Comparison of ENCODE assay signal across 1 cellular context in the genomic region with DNA sequence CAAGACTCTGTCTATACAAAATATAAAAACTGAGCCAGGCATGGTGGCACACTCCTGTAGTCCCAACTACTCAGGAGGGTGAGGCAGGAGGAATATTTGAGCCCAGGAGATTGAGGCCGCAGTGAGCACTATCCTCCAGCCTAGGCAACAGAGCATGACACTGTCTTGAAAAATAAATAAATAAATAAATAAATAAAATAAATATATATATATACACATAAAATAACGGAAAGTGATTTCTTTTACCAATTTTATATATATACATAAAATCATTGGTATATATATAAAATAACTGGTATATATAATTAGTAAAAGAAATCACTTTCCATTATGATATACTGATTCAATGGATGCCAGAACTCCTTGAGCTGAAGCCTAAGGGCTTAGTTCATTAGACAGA.
A peak's percentile ranks its signal among the peaks of the same experiment; 100 is the strongest.
TF ChIP-seq lines count a peak whose summit lies in the region.

No MANE protein-coding gene starts in this region.

TF ChIP-seq in HEK293, 187 proteins besides CTCF, POLR2A, EP300 and RAD21 (continued from another document):
- TF ChIP-seq, protein P1, sequence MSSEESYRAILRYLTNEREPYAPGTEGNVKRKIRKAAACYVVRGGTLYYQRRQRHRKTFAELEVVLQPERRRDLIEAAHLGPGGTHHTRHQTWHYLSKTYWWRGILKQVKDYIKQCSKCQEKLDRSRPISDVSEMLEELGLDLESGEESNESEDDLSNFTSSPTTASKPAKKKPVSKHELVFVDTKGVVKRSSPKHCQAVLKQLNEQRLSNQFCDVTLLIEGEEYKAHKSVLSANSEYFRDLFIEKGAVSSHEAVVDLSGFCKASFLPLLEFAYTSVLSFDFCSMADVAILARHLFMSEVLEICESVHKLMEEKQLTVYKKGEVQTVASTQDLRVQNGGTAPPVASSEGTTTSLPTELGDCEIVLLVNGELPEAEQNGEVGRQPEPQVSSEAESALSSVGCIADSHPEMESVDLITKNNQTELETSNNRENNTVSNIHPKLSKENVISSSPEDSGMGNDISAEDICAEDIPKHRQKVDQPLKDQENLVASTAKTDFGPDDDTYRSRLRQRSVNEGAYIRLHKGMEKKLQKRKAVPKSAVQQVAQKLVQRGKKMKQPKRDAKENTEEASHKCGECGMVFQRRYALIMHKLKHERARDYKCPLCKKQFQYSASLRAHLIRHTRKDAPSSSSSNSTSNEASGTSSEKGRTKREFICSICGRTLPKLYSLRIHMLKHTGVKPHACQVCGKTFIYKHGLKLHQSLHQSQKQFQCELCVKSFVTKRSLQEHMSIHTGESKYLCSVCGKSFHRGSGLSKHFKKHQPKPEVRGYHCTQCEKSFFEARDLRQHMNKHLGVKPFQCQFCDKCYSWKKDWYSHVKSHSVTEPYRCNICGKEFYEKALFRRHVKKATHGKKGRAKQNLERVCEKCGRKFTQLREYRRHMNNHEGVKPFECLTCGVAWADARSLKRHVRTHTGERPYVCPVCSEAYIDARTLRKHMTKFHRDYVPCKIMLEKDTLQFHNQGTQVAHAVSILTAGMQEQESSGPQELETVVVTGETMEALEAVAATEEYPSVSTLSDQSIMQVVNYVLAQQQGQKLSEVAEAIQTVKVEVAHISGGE (tag by site-specific recombination; conservative IDR thresholded peaks at IDR 0.05; ENCODE audit: low read depth), result peak; percentile 37; the same call in 1 of the 2 replicates
- no peak for TF ChIP-seq ZNF221 (tag by site-specific recombination; IDR thresholded peaks at IDR 0.05; ENCODE audit: borderline replicate concordance)
- peak; percentile 40 for TF ChIP-seq ZNF426 (tag by site-specific recombination; IDR thresholded peaks at IDR 0.05)
- TF ChIP-seq, protein P2, sequence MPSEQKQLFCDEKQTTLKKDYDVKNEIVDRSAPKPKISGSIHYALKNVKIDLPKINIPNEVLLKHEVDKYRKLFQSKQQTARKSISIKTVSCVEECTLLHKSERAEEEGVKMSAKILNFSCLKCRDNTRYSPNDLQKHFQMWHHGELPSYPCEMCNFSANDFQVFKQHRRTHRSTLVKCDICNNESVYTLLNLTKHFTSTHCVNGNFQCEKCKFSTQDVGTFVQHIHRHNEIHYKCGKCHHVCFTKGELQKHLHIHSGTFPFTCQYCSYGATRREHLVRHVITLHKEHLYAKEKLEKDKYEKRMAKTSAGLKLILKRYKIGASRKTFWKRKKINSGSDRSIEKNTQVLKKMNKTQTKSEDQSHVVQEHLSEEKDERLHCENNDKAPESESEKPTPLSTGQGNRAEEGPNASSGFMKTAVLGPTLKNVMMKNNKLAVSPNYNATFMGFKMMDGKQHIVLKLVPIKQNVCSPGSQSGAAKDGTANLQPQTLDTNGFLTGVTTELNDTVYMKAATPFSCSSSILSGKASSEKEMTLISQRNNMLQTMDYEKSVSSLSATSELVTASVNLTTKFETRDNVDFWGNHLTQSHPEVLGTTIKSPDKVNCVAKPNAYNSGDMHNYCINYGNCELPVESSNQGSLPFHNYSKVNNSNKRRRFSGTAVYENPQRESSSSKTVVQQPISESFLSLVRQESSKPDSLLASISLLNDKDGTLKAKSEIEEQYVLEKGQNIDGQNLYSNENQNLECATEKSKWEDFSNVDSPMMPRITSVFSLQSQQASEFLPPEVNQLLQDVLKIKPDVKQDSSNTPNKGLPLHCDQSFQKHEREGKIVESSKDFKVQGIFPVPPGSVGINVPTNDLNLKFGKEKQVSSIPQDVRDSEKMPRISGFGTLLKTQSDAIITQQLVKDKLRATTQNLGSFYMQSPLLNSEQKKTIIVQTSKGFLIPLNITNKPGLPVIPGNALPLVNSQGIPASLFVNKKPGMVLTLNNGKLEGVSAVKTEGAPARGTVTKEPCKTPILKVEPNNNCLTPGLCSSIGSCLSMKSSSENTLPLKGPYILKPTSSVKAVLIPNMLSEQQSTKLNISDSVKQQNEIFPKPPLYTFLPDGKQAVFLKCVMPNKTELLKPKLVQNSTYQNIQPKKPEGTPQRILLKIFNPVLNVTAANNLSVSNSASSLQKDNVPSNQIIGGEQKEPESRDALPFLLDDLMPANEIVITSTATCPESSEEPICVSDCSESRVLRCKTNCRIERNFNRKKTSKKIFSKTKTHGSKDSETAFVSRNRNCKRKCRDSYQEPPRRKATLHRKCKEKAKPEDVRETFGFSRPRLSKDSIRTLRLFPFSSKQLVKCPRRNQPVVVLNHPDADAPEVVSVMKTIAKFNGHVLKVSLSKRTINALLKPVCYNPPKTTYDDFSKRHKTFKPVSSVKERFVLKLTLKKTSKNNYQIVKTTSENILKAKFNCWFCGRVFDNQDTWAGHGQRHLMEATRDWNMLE (tag by site-specific recombination; conservative IDR thresholded peaks at IDR 0.05; ENCODE audit: low read depth), result peak; percentile 48; the same call in 1 of the 2 replicates
- TF ChIP-seq ZNF707 (tag by site-specific recombination; IDR thresholded peaks at IDR 0.05), result no peak
- 0 out of 2 replicates have a peak, but pooled peaks have one; percentile 21 for TF ChIP-seq ZNF629 (tag by site-specific recombination; IDR thresholded peaks at IDR 0.05)
- TF ChIP-seq, protein P3, sequence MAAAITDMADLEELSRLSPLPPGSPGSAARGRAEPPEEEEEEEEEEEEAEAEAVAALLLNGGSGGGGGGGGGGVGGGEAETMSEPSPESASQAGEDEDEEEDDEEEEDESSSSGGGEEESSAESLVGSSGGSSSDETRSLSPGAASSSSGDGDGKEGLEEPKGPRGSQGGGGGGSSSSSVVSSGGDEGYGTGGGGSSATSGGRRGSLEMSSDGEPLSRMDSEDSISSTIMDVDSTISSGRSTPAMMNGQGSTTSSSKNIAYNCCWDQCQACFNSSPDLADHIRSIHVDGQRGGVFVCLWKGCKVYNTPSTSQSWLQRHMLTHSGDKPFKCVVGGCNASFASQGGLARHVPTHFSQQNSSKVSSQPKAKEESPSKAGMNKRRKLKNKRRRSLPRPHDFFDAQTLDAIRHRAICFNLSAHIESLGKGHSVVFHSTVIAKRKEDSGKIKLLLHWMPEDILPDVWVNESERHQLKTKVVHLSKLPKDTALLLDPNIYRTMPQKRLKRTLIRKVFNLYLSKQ (tag by site-specific recombination; IDR thresholded peaks at IDR 0.05; ENCODE audit: borderline replicate concordance), result no peak
